ENCODE assay signal across 9 cellular contexts in genomic region chr6:53302678-53303360, GRCh38. TPM values are rescaled to one million over a fixed set of nuclear protein-coding genes. Genes with fewer than 3 reads are reported as not detected.
DNase-seq lines count a peak whose midpoint lies in the region; ATAC-seq and TF ChIP-seq lines count a peak whose summit lies in the region.
"Had no signal": no experiment of that assay in that cellular context is flagged by ENCODE, and none has a peak within 500 bp of the region (broad histone marks: within the 10 kb centered on the region; RNA-seq: fewer than 3 reads in every experiment).

No MANE protein-coding gene starts in this region.

- peaks cover 7% of the 10 kb centered on the region for H3K36me3 Mint-ChIP-seq in mesothelial cell of epicardium

- peaks cover 23% of the 10 kb centered on the region for H3F3A ChIP-seq in Loucy (ENCODE audit: low read depth)

- no peaks in the 10 kb centered on the region for H3K27me3 ChIP-seq in Loucy (ENCODE audit: insufficient read depth, low read length, poor library complexity, severe bottlenecking)

- no peaks in the 10 kb centered on the region for H3K9me2 ChIP-seq in Loucy (replicated peaks; ENCODE audit: low read depth, low read length)

- peaks cover 49% of the 10 kb centered on the region for H4K20me1 ChIP-seq in Loucy (ENCODE audit: insufficient read depth, low read length, poor library complexity, severe bottlenecking)

- peak overlapping the region; percentile 84 for H3K4me2 ChIP-seq in Loucy (ENCODE audit: low read depth, low read length, poor library complexity, severe bottlenecking)

- H3K79me2 ChIP-seq in Loucy (ENCODE audit: insufficient read depth, low read length), result peaks cover 83% of the 10 kb centered on the region

- H3K9me3 Mint-ChIP-seq in mesothelial cell of epicardium, result peaks cover 3% of the 10 kb centered on the region

- H3K36me3 ChIP-seq in Loucy (ENCODE audit: insufficient read depth, low read length), result 0 out of 2 replicates have a peak, but pooled peaks cover 6% of the 10 kb centered on the region

- no peaks in the 10 kb centered on the region for H3K9me3 ChIP-seq in Loucy (ENCODE audit: insufficient read depth, low read depth, low read length)

- H3K27me3 Mint-ChIP-seq in mesothelial cell of epicardium (ENCODE audit: low read depth), result no peaks in the 10 kb centered on the region

- DNase-seq in AG09309 (ENCODE audit: low read depth) (peak; percentile 76), mesothelial cell of epicardium (ENCODE audit: low spot score in 2 of 2, unreplicated experiment in 2 of 2) (no peak), DMS 273 treated with DMSO at 0.1 percent for 48 hours (lab: John Stamatoyannopoulos, UW) (no peak)
- DNase-seq in central memory CD4-positive, alpha-beta T cell, result peak; percentile 80
- DNase-seq: stimulated activated CD4-positive, alpha-beta T cell treated with anti-CD3 and anti-CD28 coated beads, Interleukin-15, amount 100 ng/mL, for 24 hours had no signal

- H3K4me3 ChIP-seq in AG09309 (ENCODE audit: control insufficient read depth, low read depth, low read length) (peak overlapping the region; percentile 14), Loucy (ENCODE audit: low read length, poor library complexity, severe bottlenecking) (peak overlapping the region; percentile 63)

- no peak for TF ChIP-seq CTCF in AG09309 (IDR thresholded peaks at IDR 0.05; ENCODE audit: control insufficient read depth, insufficient read depth, low read depth, low read length, missing control alignments)
- TF ChIP-seq CTCF in Loucy (conservative IDR thresholded peaks at IDR 0.05; ENCODE audit: low read length), result no peak
- no peak for TF ChIP-seq CTCF in mesothelial cell of epicardium (IDR thresholded peaks at IDR 0.05; ENCODE audit: unreplicated experiment)

- no peak overlapping the region for H3K4me3 Mint-ChIP-seq in mesothelial cell of epicardium

- no peak overlapping the region for H2AFZ ChIP-seq in Loucy (ENCODE audit: low read length)

- peak overlapping the region; percentile 26 for H3K27ac Mint-ChIP-seq in mesothelial cell of epicardium

- no peak for ATAC-seq in GM18511 (IDR thresholded peaks at IDR 0.05; ENCODE audit: unreplicated experiment)
- ATAC-seq in HG02642 (IDR thresholded peaks at IDR 0.05; ENCODE audit: poor library complexity, unreplicated experiment), result no peak
- no peak for ATAC-seq in HG03108 (IDR thresholded peaks at IDR 0.05; ENCODE audit: unreplicated experiment)

- peaks cover 38% of the 10 kb centered on the region for H3K4me1 Mint-ChIP-seq in mesothelial cell of epicardium

- peaks cover 79% of the 10 kb centered on the region for H3K4me1 ChIP-seq in Loucy (ENCODE audit: insufficient read depth, low read length, poor library complexity, severe bottlenecking)

- peak overlapping the region; percentile 84 for H3K9ac ChIP-seq in Loucy (ENCODE audit: low read depth, low read length, poor library complexity, severe bottlenecking)

RNA-seq across cellular contexts. Expression of gene ELOVL5, which starts 45.9 kb away (rescaled TPM):
- 109 to 113 TPM (median 110 TPM) in 3 replicates for total RNA-seq in mesothelial cell of epicardium

Comparison
In these comparisons a context has a peak if more than half of its experiments do, and no peak if none do; other contexts are left out.
1. DNase-seq: peak in AG09309 (single experiment) and central memory CD4-positive, alpha-beta T cell (single experiment); none in mesothelial cell of epicardium (0 of 2) and DMS 273 treated with DMSO at 0.1 percent for 48 hours (single experiment).